Comparison of ENCODE assay signal across 30 cellular contexts in the genomic region with DNA sequence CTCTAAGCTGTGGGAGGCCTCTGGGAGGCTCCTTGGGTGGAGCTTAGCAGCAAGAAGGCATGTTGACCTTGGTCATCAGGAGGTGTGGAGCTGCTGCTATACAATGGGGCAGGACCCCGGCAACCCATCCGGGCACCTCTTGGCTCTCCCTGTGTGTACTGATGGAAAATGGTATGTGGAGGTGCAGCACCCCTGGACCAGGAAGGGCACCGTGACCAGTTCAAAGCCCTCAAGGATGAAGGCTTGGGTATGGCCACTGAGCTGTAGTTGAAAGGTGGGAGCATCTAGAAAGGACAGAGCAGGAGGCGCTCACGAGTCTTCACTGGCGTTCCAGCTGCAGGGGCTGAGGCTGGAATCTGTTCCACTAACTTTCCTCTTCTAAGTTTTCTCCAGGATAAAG. TPM values are rescaled to one million over a fixed set of nuclear protein-coding genes. Genes with fewer than 3 reads are reported as not detected.
"Had no signal": no experiment of that assay in that cellular context is flagged by ENCODE, and none has a peak within 500 bp of the region (broad histone marks: within the 10 kb centered on the region; RNA-seq: fewer than 3 reads in every experiment).

No MANE protein-coding gene starts in this region.

- H3K9me3 ChIP-seq: ascending aorta, breast epithelium, gastrocnemius medialis, heart left ventricle had no signal

- H3K36me3 Mint-ChIP-seq: activated CD4-positive, alpha-beta memory T cell treated with anti-CD3 and anti-CD28 coated beads for 36 hours; activated CD8-positive, alpha-beta memory T cell treated with anti-CD3 and anti-CD28 coated beads, Interleukin-2, amount 10 ng/mL, durations not matched to agents 7 days and 5 days; activated naive CD4-positive, alpha-beta T cell treated with anti-CD3 and anti-CD28 coated beads, Interleukin-2, amount 50 U/mL, for 24 hours; activated naive CD8-positive, alpha-beta T cell treated with anti-CD3 and anti-CD28 coated beads, Interleukin-2, amount 10 ng/mL, durations not matched to agents 7 days and 5 days; brain had no signal

- H3K36me3 ChIP-seq: ascending aorta, breast epithelium, cardiac muscle cell, gastrocnemius medialis, heart left ventricle had no signal

- H3K4me1 ChIP-seq: ascending aorta, breast epithelium, foreskin keratinocyte, gastrocnemius medialis, heart left ventricle had no signal

- H3K4me1 Mint-ChIP-seq: brain, endodermal cell had no signal

- H3K9me3 Mint-ChIP-seq: activated CD4-positive, alpha-beta memory T cell treated with anti-CD3 and anti-CD28 coated beads for 36 hours; activated CD4-positive, alpha-beta T cell treated with anti-CD3 and anti-CD28 coated beads, Interleukin-2, amount 10 ng/mL, durations not matched to agents 24 days and 14 days; activated naive CD4-positive, alpha-beta T cell treated with anti-CD3 and anti-CD28 coated beads for 36 hours; activated naive CD4-positive, alpha-beta T cell treated with anti-CD3 and anti-CD28 coated beads, Interleukin-2, amount 50 U/mL, for 24 hours; activated naive CD8-positive, alpha-beta T cell treated with anti-CD3 and anti-CD28 coated beads, Interleukin-2, amount 10 ng/mL, durations not matched to agents 7 days and 5 days; activated T-helper 1 cell treated with anti-CD3 and anti-CD28 coated beads, Interleukin-12 subunit alpha, Interleukin-12 subunit beta, Interleukin-2, Interleukin-4 antibody, amounts not matched to agents 30 ng/mL and 10 ng/mL and 1 ng/mL, durations not matched to agents 14 hours and 24 hours and 36 hours; activated T-helper 2 cell treated with anti-CD3 and anti-CD28 coated beads, Interferon-gamma antibody, Interleukin-2, Interleukin-4, amounts not matched to agents 10 μg/mL and 5 μg/mL and 100 μg/mL, durations not matched to agents 14 hours and 24 hours and 36 hours; central memory CD8-positive, alpha-beta T cell had no signal

- H3K27me3 ChIP-seq: ascending aorta had no signal

- H3K27ac ChIP-seq: ascending aorta, breast epithelium, cardiac muscle cell, dorsolateral prefrontal cortex, foreskin keratinocyte, gastrocnemius medialis, heart left ventricle had no signal

- ATAC-seq: activated CD4-positive, alpha-beta T cell treated with anti-CD3 and anti-CD28 coated beads for 36 hours; activated CD8-positive, alpha-beta memory T cell treated with anti-CD3 and anti-CD28 coated beads, Interleukin-2, amount 10 ng/mL, durations not matched to agents 7 days and 5 days; activated CD8-positive, alpha-beta T cell treated with anti-CD3 and anti-CD28 coated beads, Interleukin-2, amount 10 ng/mL, durations not matched to agents 7 days and 5 days; esophagus mucosa; foreskin keratinocyte; gastrocnemius medialis; heart left ventricle had no signal

- H3K4me3 Mint-ChIP-seq: activated CD4-positive, alpha-beta memory T cell treated with anti-CD3 and anti-CD28 coated beads for 36 hours; activated CD4-positive, alpha-beta T cell treated with anti-CD3 and anti-CD28 coated beads for 36 hours; activated CD4-positive, alpha-beta T cell treated with anti-CD3 and anti-CD28 coated beads, Interleukin-2, amount 10 ng/mL, durations not matched to agents 24 days and 14 days; activated CD8-positive, alpha-beta memory T cell treated with anti-CD3 and anti-CD28 coated beads, Interleukin-2, amount 10 ng/mL, durations not matched to agents 7 days and 5 days; activated CD8-positive, alpha-beta T cell treated with anti-CD3 and anti-CD28 coated beads, Interleukin-2, amount 10 ng/mL, durations not matched to agents 7 days and 5 days; activated naive CD4-positive, alpha-beta T cell treated with anti-CD3 and anti-CD28 coated beads for 36 hours; activated naive CD4-positive, alpha-beta T cell treated with anti-CD3 and anti-CD28 coated beads, Interleukin-2, amount 50 U/mL, for 24 hours; activated naive CD8-positive, alpha-beta T cell treated with anti-CD3 and anti-CD28 coated beads, Interleukin-2, amount 10 ng/mL, durations not matched to agents 7 days and 5 days; activated T-helper 1 cell treated with anti-CD3 and anti-CD28 coated beads, Interleukin-12 subunit alpha, Interleukin-12 subunit beta, Interleukin-2, Interleukin-4 antibody, amounts not matched to agents 30 ng/mL and 10 ng/mL and 1 ng/mL, durations not matched to agents 14 hours and 24 hours and 36 hours; brain; central memory CD8-positive, alpha-beta T cell; endodermal cell had no signal

- H3K27ac Mint-ChIP-seq: activated CD4-positive, alpha-beta memory T cell treated with anti-CD3 and anti-CD28 coated beads for 36 hours; activated CD4-positive, alpha-beta T cell treated with anti-CD3 and anti-CD28 coated beads for 36 hours; activated CD4-positive, alpha-beta T cell treated with anti-CD3 and anti-CD28 coated beads, Interleukin-2, amount 10 ng/mL, durations not matched to agents 24 days and 14 days; activated CD8-positive, alpha-beta memory T cell treated with anti-CD3 and anti-CD28 coated beads, Interleukin-2, amount 10 ng/mL, durations not matched to agents 7 days and 5 days; activated CD8-positive, alpha-beta T cell treated with anti-CD3 and anti-CD28 coated beads, Interleukin-2, amount 10 ng/mL, durations not matched to agents 7 days and 5 days; activated naive CD4-positive, alpha-beta T cell treated with anti-CD3 and anti-CD28 coated beads for 36 hours; activated naive CD4-positive, alpha-beta T cell treated with anti-CD3 and anti-CD28 coated beads, Interleukin-2, amount 50 U/mL, for 24 hours; activated naive CD8-positive, alpha-beta T cell treated with anti-CD3 and anti-CD28 coated beads, Interleukin-2, amount 10 ng/mL, durations not matched to agents 7 days and 5 days; activated T-helper 1 cell treated with anti-CD3 and anti-CD28 coated beads, Interleukin-12 subunit alpha, Interleukin-12 subunit beta, Interleukin-2, Interleukin-4 antibody, amounts not matched to agents 30 ng/mL and 10 ng/mL and 1 ng/mL, durations not matched to agents 14 hours and 24 hours and 36 hours; activated T-helper 2 cell treated with anti-CD3 and anti-CD28 coated beads, Interferon-gamma antibody, Interleukin-2, Interleukin-4, amounts not matched to agents 10 μg/mL and 5 μg/mL and 100 μg/mL, durations not matched to agents 14 hours and 24 hours and 36 hours; brain; endodermal cell had no signal

- DNase-seq: activated CD4-positive, alpha-beta memory T cell treated with anti-CD3 and anti-CD28 coated beads for 36 hours; activated CD4-positive, alpha-beta T cell treated with anti-CD3 and anti-CD28 coated beads for 36 hours; activated CD4-positive, alpha-beta T cell treated with anti-CD3 and anti-CD28 coated beads, Interleukin-2, amount 10 ng/mL, durations not matched to agents 24 days and 14 days; activated CD4-positive, CD25-positive, alpha-beta regulatory T cell; activated CD8-positive, alpha-beta memory T cell treated with anti-CD3 and anti-CD28 coated beads, Interleukin-2, amount 10 ng/mL, durations not matched to agents 7 days and 5 days; activated CD8-positive, alpha-beta memory T cell treated with anti-CD3 and anti-CD28 coated beads, Interleukin-2, amount 50 U/mL, for 4 hours; activated CD8-positive, alpha-beta T cell treated with anti-CD3 and anti-CD28 coated beads, Interleukin-2, amount 10 ng/mL, durations not matched to agents 7 days and 5 days; activated effector memory CD4-positive, alpha-beta T cell treated with anti-CD3 and anti-CD28 coated beads, Interleukin-2, amount 50 U/mL, for 16 hours; activated naive CD4-positive, alpha-beta T cell treated with anti-CD3 and anti-CD28 coated beads for 36 hours; activated naive CD8-positive, alpha-beta T cell treated with anti-CD3 and anti-CD28 coated beads, Interleukin-2, amount 10 ng/mL, durations not matched to agents 7 days and 5 days; activated T-cell treated with anti-CD3 and anti-CD28 coated beads, Interleukin-2, amount 50 U/mL, for 1 hour; activated T-cell treated with anti-CD3 and anti-CD28 coated beads, Interleukin-2, amount 50 U/mL, for 48 hours; cortex of kidney; dorsolateral prefrontal cortex; effector memory CD4-positive, alpha-beta T cell; endodermal cell; foreskin keratinocyte; gastrocnemius medialis; glutamatergic neuron; heart left ventricle; T-helper 2 cell had no signal

- H3K4me3 ChIP-seq: ascending aorta, breast epithelium, cardiac muscle cell, dorsolateral prefrontal cortex, gastrocnemius medialis, heart left ventricle had no signal

RNA-seq across cellular contexts. Expression of gene IRF4, which starts 6.7 kb away (rescaled TPM):
- total RNA-seq: cardiac muscle cell, endodermal cell, foreskin keratinocyte had no signal
- polyA plus RNA-seq: cardiac muscle cell, foreskin keratinocyte had no signal
